ENCODE assay signal across 23 cellular contexts in genomic region chr12:76678992-76679391, GRCh38.
DNase-seq lines count a peak whose midpoint lies in the region; ATAC-seq and TF ChIP-seq lines count a peak whose summit lies in the region.
"Had no signal": no experiment of that assay in that cellular context is flagged by ENCODE, and none has a peak within 500 bp of the region (broad histone marks: within the 10 kb centered on the region; RNA-seq: fewer than 3 reads in every experiment).

No MANE protein-coding gene starts in this region.

- H3K18ac ChIP-seq in IMR-90 (ENCODE audit: low read depth, low read length) = peak overlapping the region; percentile 13; the same call in 1 of the 2 replicates

- no peaks in the 10 kb centered on the region for H3K27me3 ChIP-seq in IMR-90 (ENCODE audit: control insufficient read depth, insufficient read depth, low read length)
- no peaks in the 10 kb centered on the region for H3K27me3 ChIP-seq in body of pancreas
- H3K27me3 ChIP-seq in left ventricle myocardium inferior (ENCODE audit: low read depth) = no peaks in the 10 kb centered on the region
- H3K27me3 ChIP-seq: BE2C, BLaER1 had no signal

- in situ Hi-C loops in IMR-90 (cut with MboI; ENCODE audit: low sequenced_read_pairs) = no loop called here

- peak overlapping the region; percentile 39; the same call in 1 of the 2 replicates for H2BK120ac ChIP-seq in IMR-90 (ENCODE audit: low read depth, low read length)

- WGBS in IMR-90 (ENCODE audit: extremely low coverage in 2 of 2, insufficient read length in 1 of 2), 2 experiments = no CpG with 5 or more reads among the region's 2 CpGs
- WGBS in body of pancreas, 2 donors = 43 to 54% methylated on average over 2 of the region's 2 CpGs

- H3K4ac ChIP-seq in IMR-90 (ENCODE audit: low read depth, low read length) = peak overlapping the region; percentile 59

- H3K14ac ChIP-seq in IMR-90 (replicated peaks; ENCODE audit: low read depth, low read length) = no peak overlapping the region

- TF ChIP-seq RAD21 in IMR-90 (IDR thresholded peaks at IDR 0.05; ENCODE audit: low read length) = no peak

- 0 out of 2 replicates have a peak, but pooled peaks cover 3% of the 10 kb centered on the region for H3K9me1 ChIP-seq in IMR-90 (ENCODE audit: insufficient read depth, low read length)

- H3K36me3 ChIP-seq in IMR-90 (ENCODE audit: control insufficient read depth, insufficient read depth, low read length) (no peaks in the 10 kb centered on the region), body of pancreas (replicated peaks in 1 of 2; ENCODE audit: insufficient read depth in 1 of 2, low read depth in 2 of 2) (no peaks in the 10 kb centered on the region), left ventricle myocardium inferior (no peaks in the 10 kb centered on the region)
- H3K36me3 ChIP-seq: BE2C, BLaER1 had no signal

- H3K56ac ChIP-seq in IMR-90 (ENCODE audit: extremely low read depth, insufficient read depth, low read length) = no peak overlapping the region

- TF ChIP-seq CTCF in IMR-90 (conservative IDR thresholded peaks at IDR 0.05; ENCODE audit: low read depth, low read length) (no peak), LNCaP clone FGC (IDR thresholded peaks at IDR 0.05; ENCODE audit: control insufficient read depth, extremely low read depth, insufficient read depth) (no peak), body of pancreas (IDR thresholded peaks at IDR 0.05) (no peak), left ventricle myocardium inferior (IDR thresholded peaks at IDR 0.05; ENCODE audit: borderline replicate concordance) (no peak)

- H4K5ac ChIP-seq in IMR-90 (ENCODE audit: low read depth, low read length) = no peak overlapping the region

- H4K20me1 ChIP-seq in IMR-90 (ENCODE audit: insufficient read depth, low read length) = no peaks in the 10 kb centered on the region
- H4K20me1 ChIP-seq: BLaER1 had no signal

- no peak overlapping the region for H3K4me3 ChIP-seq in IMR-90 (ENCODE audit: insufficient read depth, low read depth, low read length)
- H3K4me3 ChIP-seq in LNCaP clone FGC (ENCODE audit: low read depth, low read length) = no peak overlapping the region
- no peak overlapping the region for H3K4me3 ChIP-seq in body of pancreas
- no peak overlapping the region for H3K4me3 ChIP-seq in left ventricle myocardium inferior
- H3K4me3 ChIP-seq: BLaER1, GM12878 had no signal

- DNase-seq in NCI-H146 (lab: John Stamatoyannopoulos, UW) (peak; percentile 11), NCI-H146 treated with DMSO at 0.1 percent for 48 hours (lab: John Stamatoyannopoulos, UW; ENCODE audit: unreplicated experiment) (no peak), IMR-90 (no peak), LNCaP clone FGC (ENCODE audit: low read depth) (peak; percentile 35), body of pancreas (peak in 2 of 4 donors; percentile 13 to 19), left ventricle myocardium inferior (no peak), NCI-H1092 treated with DMSO at 0.1 percent for 48 hours (lab: John Stamatoyannopoulos, UW) (no peak)
- DNase-seq: 8988T; ACHN; BE2C; C1 segment of cervical spinal cord; CD4-positive, alpha-beta memory T cell; CD4-positive, CD25-positive, alpha-beta regulatory T cell; CD8-positive, alpha-beta memory T cell; DMS 273 treated with DMSO at 0.1 percent for 48 hours; DMS153; DMS79; DND-41; EL; GDM1 had no signal

- H3K27ac ChIP-seq in IMR-90 (ENCODE audit: insufficient read depth, low read length) = no peak overlapping the region
- no peak overlapping the region for H3K27ac ChIP-seq in body of pancreas
- H3K27ac ChIP-seq in left ventricle myocardium inferior (replicated peaks) = no peak overlapping the region
- H3K27ac ChIP-seq: BLaER1 had no signal

- H3K4me1 ChIP-seq in IMR-90 (ENCODE audit: control insufficient read depth, insufficient read depth, low read length) (peaks cover 11% of the 10 kb centered on the region), body of pancreas (peaks cover 20% of the 10 kb centered on the region), left ventricle myocardium inferior (no peaks in the 10 kb centered on the region)
- H3K4me1 ChIP-seq: BE2C, BLaER1 had no signal

- no peak overlapping the region for H2BK5ac ChIP-seq in IMR-90 (ENCODE audit: low read depth, low read length, poor library complexity, severe bottlenecking)

- no TSS peak for BruUV-seq in IMR-90 (replicated peaks; lab: Mats Ljungman, UMichigan)

- H2BK15ac ChIP-seq in IMR-90 (ENCODE audit: low read depth, low read length) = peak overlapping the region; percentile 70; the same call in 1 of the 3 replicates

- no peak overlapping the region for H3K4me2 ChIP-seq in IMR-90 (ENCODE audit: low read depth, low read length)
- H3K4me2 ChIP-seq: BLaER1 had no signal

- H2BK20ac ChIP-seq in IMR-90 (ENCODE audit: low read depth, low read length) = peak overlapping the region; percentile 39

- no peak overlapping the region for H2AK9ac ChIP-seq in IMR-90 (replicated peaks; ENCODE audit: low read depth, low read length, poor library complexity)

- dilution Hi-C loops in IMR-90 (cut with HindIII; ENCODE audit: low sequenced_read_pairs, unreplicated experiment) = no loop called here

- H3K9ac ChIP-seq in IMR-90 (ENCODE audit: low read depth, low read length) = no peak overlapping the region
- H3K9ac ChIP-seq: BLaER1 had no signal

- intact Hi-C loops in IMR-90 (cut with micrococcal nuclease) = no loop called here
- intact Hi-C loops in body of pancreas (cut with DNase I) = no loop called here
- intact Hi-C loops in left ventricle myocardium inferior (cut with micrococcal nuclease) = no loop called here

- ATAC-seq in IMR-90 (ENCODE audit: low read depth) (no peak), body of pancreas (peak; percentile 35), HG03439 (IDR thresholded peaks at IDR 0.05; ENCODE audit: unreplicated experiment) (no peak)
- ATAC-seq: GM12878 had no signal

- no peak overlapping the region for H2AFZ ChIP-seq in IMR-90 (replicated peaks; ENCODE audit: low read length, poor library complexity)

- POLR2A ChIA-PET in IMR-90 (lab: Charles Lee; ENCODE audit: unreplicated experiment) = interaction anchor here (0.6 kb wide), 1 partner anchor 209 kb away, joined by 3 read pairs; no protein-coding TSS in a partner anchor

- no peaks in the 10 kb centered on the region for H3K79me1 ChIP-seq in IMR-90 (ENCODE audit: low read depth in 1 of 2, low read length in 2 of 2)

- CTCF ChIA-PET in IMR-90 (lab: Yijun Ruan, JAX) = interaction anchor here (0.6 kb wide), 1 partner anchor 9 kb away, joined by 3 read pairs; no protein-coding TSS in a partner anchor

- peak overlapping the region in 1 of 2 experiments; percentile 37; a peak in 1 of 4 replicates for H4K8ac ChIP-seq in IMR-90 (ENCODE audit: low read depth in 2 of 2, low read length in 2 of 2)

- peak overlapping the region; percentile 80 for H4K91ac ChIP-seq in IMR-90 (ENCODE audit: insufficient read depth, low read depth, low read length)

- no peak for TF ChIP-seq POLR2A in IMR-90 (IDR thresholded peaks at IDR 0.05; ENCODE audit: low read depth, low read length)
- TF ChIP-seq POLR2A in body of pancreas (IDR thresholded peaks at IDR 0.05) = no peak

- H2AK5ac ChIP-seq in IMR-90 (ENCODE audit: low read depth, low read length) = peak overlapping the region; percentile 44

- no peaks in the 10 kb centered on the region; the same call in 1 of the 2 replicates for H3K9me3 ChIP-seq in IMR-90 (ENCODE audit: control insufficient read depth, insufficient read depth, low read length)
- H3K9me3 ChIP-seq in body of pancreas = no peaks in the 10 kb centered on the region
- no peaks in the 10 kb centered on the region for H3K9me3 ChIP-seq in left ventricle myocardium inferior (replicated peaks)
- H3K9me3 ChIP-seq: BE2C, BLaER1 had no signal

- H3K23ac ChIP-seq in IMR-90 (ENCODE audit: low read depth, low read length) = 0 out of 2 replicates have a peak overlapping the region, but pooled peaks have one; percentile 38

TF ChIP-seq in IMR-90, 13 proteins besides CTCF, POLR2A, EP300 and RAD21:
- no peak for TF ChIP-seq CHD1 (IDR thresholded peaks at IDR 0.05; ENCODE audit: low read depth, low read length)
TF ChIP-seq in IMR-90: peak in this region for 0.

Comparison
In these comparisons a context has a peak if more than half of its experiments do, and no peak if none do; other contexts are left out.
1. DNase-seq: peak in NCI-H146 (single experiment) and LNCaP clone FGC (single experiment); none in NCI-H146 treated with DMSO at 0.1 percent for 48 hours (single experiment), IMR-90 (single experiment), left ventricle myocardium inferior (single experiment) and NCI-H1092 treated with DMSO at 0.1 percent for 48 hours (single experiment).